ENCODE assay signal across 1 cellular context in the genomic region with DNA sequence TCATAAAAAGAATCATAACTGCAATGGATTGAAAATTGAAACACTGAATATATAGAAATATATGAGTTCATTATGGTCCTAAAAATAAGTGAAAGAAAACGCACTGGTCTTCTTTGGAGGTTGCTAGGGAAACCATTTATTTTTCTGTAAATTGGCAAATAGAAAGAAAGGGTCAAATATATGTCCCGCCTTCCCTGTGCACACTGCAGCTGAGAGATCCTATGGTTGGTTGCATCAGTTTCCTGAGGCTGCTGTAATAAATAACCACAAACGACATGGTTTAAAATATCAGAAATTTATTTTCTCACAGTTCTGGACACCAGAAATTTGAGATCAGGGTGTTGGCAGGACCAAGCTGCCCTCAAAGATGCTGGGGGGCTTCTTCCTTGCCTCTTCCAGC.
TF ChIP-seq lines count a peak whose summit lies in the region.

No MANE protein-coding gene starts in this region.

TF ChIP-seq in K562, 482 proteins besides CTCF, POLR2A, EP300 and RAD21 (continued from another document):
- TF ChIP-seq, protein P1, sequence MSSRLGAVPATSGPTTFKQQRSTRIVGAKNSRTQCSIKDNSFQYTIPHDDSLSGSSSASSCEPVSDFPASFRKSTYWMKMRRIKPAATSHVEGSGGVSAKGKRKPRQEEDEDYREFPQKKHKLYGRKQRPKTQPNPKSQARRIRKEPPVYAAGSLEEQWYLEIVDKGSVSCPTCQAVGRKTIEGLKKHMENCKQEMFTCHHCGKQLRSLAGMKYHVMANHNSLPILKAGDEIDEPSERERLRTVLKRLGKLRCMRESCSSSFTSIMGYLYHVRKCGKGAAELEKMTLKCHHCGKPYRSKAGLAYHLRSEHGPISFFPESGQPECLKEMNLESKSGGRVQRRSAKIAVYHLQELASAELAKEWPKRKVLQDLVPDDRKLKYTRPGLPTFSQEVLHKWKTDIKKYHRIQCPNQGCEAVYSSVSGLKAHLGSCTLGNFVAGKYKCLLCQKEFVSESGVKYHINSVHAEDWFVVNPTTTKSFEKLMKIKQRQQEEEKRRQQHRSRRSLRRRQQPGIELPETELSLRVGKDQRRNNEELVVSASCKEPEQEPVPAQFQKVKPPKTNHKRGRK (tag; IDR thresholded peaks at IDR 0.05) = no peak
- TF ChIP-seq, protein P2, sequence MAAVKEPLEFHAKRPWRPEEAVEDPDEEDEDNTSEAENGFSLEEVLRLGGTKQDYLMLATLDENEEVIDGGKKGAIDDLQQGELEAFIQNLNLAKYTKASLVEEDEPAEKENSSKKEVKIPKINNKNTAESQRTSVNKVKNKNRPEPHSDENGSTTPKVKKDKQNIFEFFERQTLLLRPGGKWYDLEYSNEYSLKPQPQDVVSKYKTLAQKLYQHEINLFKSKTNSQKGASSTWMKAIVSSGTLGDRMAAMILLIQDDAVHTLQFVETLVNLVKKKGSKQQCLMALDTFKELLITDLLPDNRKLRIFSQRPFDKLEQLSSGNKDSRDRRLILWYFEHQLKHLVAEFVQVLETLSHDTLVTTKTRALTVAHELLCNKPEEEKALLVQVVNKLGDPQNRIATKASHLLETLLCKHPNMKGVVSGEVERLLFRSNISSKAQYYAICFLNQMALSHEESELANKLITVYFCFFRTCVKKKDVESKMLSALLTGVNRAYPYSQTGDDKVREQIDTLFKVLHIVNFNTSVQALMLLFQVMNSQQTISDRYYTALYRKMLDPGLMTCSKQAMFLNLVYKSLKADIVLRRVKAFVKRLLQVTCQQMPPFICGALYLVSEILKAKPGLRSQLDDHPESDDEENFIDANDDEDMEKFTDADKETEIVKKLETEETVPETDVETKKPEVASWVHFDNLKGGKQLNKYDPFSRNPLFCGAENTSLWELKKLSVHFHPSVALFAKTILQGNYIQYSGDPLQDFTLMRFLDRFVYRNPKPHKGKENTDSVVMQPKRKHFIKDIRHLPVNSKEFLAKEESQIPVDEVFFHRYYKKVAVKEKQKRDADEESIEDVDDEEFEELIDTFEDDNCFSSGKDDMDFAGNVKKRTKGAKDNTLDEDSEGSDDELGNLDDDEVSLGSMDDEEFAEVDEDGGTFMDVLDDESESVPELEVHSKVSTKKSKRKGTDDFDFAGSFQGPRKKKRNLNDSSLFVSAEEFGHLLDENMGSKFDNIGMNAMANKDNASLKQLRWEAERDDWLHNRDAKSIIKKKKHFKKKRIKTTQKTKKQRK (IDR thresholded peaks at IDR 0.05; ENCODE audit: borderline replicate concordance, low read depth, low read length) = no peak
